Comparison of ENCODE assay signal across 8 cellular contexts in genomic region chr12:19893514-19893913, GRCh38.
DNase-seq lines count a peak whose midpoint lies in the region; ATAC-seq and TF ChIP-seq lines count a peak whose summit lies in the region.
"Had no signal": no experiment of that assay in that cellular context is flagged by ENCODE, and none has a peak within 500 bp of the region (broad histone marks: within the 10 kb centered on the region; RNA-seq: fewer than 3 reads in every experiment).

No MANE protein-coding gene starts in this region.

- H3K4me1 Mint-ChIP-seq in progenitor cell of endocrine pancreas (ENCODE audit: low read depth): peaks cover 6% of the 10 kb centered on the region

- no peak overlapping the region for H3K27ac Mint-ChIP-seq in progenitor cell of endocrine pancreas

- in situ Hi-C loops in GM13976 (cut with MboI; ENCODE audit: low sequenced_read_pairs, unreplicated experiment): no loop called here

- ATAC-seq in sciatic nerve (peak; percentile 74), HG02938 (IDR thresholded peaks at IDR 0.05; ENCODE audit: unreplicated experiment) (no peak)

- H3K4me3 Mint-ChIP-seq in progenitor cell of endocrine pancreas (ENCODE audit: low read depth): no peak overlapping the region

- TF ChIP-seq POLR2A in NB4 (IDR thresholded peaks at IDR 0.05; ENCODE audit: extremely low read depth, insufficient read length): no peak

- H3K27me3 Mint-ChIP-seq in progenitor cell of endocrine pancreas: no peaks in the 10 kb centered on the region

- TF ChIP-seq CTCF in GM13976 (IDR thresholded peaks at IDR 0.05; ENCODE audit: borderline replicate concordance, control extremely low read depth, extremely low read depth, insufficient read depth, missing control alignments) (no peak), NB4 (IDR thresholded peaks at IDR 0.05; ENCODE audit: low read depth, low read length) (no peak), epithelial cell of esophagus (IDR thresholded peaks at IDR 0.05; ENCODE audit: insufficient read depth, low read depth, low read length, missing control alignments) (peak; percentile 27), progenitor cell of endocrine pancreas (IDR thresholded peaks at IDR 0.05; ENCODE audit: unreplicated experiment) (no peak)

- H3K9me3 Mint-ChIP-seq in progenitor cell of endocrine pancreas (ENCODE audit: low read depth): peaks cover 3% of the 10 kb centered on the region

- DNase-seq in GM13976 (ENCODE audit: low spot score) (peak; percentile 26), NB4 (ENCODE audit: low read depth) (peak; percentile 38), epithelial cell of esophagus (ENCODE audit: low read depth) (peak; percentile 21), sciatic nerve (ENCODE audit: low spot score) (no peak), NCI-H510A treated with DMSO at 0.1 percent for 48 hours (lab: John Stamatoyannopoulos, UW) (no peak), progenitor cell of endocrine pancreas (ENCODE audit: low spot score, unreplicated experiment) (no peak)
- DNase-seq: hippocampal formation had no signal

- H3K4me3 ChIP-seq in NB4 (ENCODE audit: low read depth, low read length): no peak overlapping the region
- no peak overlapping the region for H3K4me3 ChIP-seq in epithelial cell of esophagus (ENCODE audit: low read length)

- no peaks in the 10 kb centered on the region for H3K36me3 Mint-ChIP-seq in progenitor cell of endocrine pancreas (ENCODE audit: insufficient read depth)

- intact Hi-C loops in sciatic nerve (cut with DNase I): no loop called here

Comparison
In these comparisons a context has a peak if more than half of its experiments do, and no peak if none do; other contexts are left out.
1. DNase-seq: peak in GM13976 (single experiment), NB4 (single experiment) and epithelial cell of esophagus (single experiment); none in sciatic nerve (single experiment), NCI-H510A treated with DMSO at 0.1 percent for 48 hours (single experiment) and progenitor cell of endocrine pancreas (single experiment).